Comparison of ENCODE assay signal across 1 cellular context in the genomic region with DNA sequence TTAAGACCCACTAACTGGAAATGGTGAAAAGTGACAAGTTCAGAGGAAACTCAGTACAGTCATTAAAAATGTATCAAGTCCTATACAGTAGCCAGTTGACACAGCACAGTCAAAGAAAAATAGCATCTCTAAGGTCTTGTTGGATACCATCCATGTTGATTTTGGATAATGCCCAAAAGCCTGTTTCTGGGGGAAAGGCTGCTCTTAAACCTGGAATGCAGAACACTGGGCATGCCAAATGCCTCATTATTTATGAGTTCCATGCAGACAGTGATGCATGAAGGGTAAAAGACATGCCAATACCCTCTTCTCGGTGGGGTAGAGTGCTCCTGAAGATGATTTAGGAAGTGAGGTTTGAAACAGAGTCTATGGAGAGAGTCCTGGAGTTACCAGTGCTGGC.
TF ChIP-seq lines count a peak whose summit lies in the region.

No MANE protein-coding gene starts in this region.

TF ChIP-seq in IMR-90, 13 proteins besides CTCF, POLR2A, EP300 and RAD21:
- TF ChIP-seq MAFK (IDR thresholded peaks at IDR 0.05; ENCODE audit: low read depth, low read length) (no peak), CEBPB (IDR thresholded peaks at IDR 0.05; ENCODE audit: low read depth, low read length) (no peak), MXI1 (IDR thresholded peaks at IDR 0.05; ENCODE audit: borderline replicate concordance, low read depth, low read length) (no peak), RFX5 (IDR thresholded peaks at IDR 0.05; ENCODE audit: low read depth, low read length) (no peak), CHD1 (IDR thresholded peaks at IDR 0.05; ENCODE audit: low read depth, low read length) (no peak), NFE2L2 (IDR thresholded peaks at IDR 0.05; ENCODE audit: low read depth, low read length) (no peak), RCOR1 (IDR thresholded peaks at IDR 0.05; ENCODE audit: insufficient replicate concordance, low read length) (no peak), MAZ (IDR thresholded peaks at IDR 0.05; ENCODE audit: borderline replicate concordance, low read depth, low read length) (no peak), FOS (IDR thresholded peaks at IDR 0.05; ENCODE audit: low read depth, low read length) (no peak), BHLHE40 (IDR thresholded peaks at IDR 0.05; ENCODE audit: low read depth, low read length) (no peak), SMC3 (IDR thresholded peaks at IDR 0.05; ENCODE audit: low read depth, low read length) (no peak)
- TF ChIP-seq, protein P1, sequence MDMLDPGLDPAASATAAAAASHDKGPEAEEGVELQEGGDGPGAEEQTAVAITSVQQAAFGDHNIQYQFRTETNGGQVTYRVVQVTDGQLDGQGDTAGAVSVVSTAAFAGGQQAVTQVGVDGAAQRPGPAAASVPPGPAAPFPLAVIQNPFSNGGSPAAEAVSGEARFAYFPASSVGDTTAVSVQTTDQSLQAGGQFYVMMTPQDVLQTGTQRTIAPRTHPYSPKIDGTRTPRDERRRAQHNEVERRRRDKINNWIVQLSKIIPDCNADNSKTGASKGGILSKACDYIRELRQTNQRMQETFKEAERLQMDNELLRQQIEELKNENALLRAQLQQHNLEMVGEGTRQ (IDR thresholded peaks at IDR 0.05; ENCODE audit: low read depth, low read length) = no peak
- TF ChIP-seq, protein P2, sequence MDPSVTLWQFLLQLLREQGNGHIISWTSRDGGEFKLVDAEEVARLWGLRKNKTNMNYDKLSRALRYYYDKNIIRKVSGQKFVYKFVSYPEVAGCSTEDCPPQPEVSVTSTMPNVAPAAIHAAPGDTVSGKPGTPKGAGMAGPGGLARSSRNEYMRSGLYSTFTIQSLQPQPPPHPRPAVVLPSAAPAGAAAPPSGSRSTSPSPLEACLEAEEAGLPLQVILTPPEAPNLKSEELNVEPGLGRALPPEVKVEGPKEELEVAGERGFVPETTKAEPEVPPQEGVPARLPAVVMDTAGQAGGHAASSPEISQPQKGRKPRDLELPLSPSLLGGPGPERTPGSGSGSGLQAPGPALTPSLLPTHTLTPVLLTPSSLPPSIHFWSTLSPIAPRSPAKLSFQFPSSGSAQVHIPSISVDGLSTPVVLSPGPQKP (IDR thresholded peaks at IDR 0.05; ENCODE audit: borderline replicate concordance, low read depth, low read length) = no peak
